1 cellular context compared by ENCODE assay signal in the genomic region with DNA sequence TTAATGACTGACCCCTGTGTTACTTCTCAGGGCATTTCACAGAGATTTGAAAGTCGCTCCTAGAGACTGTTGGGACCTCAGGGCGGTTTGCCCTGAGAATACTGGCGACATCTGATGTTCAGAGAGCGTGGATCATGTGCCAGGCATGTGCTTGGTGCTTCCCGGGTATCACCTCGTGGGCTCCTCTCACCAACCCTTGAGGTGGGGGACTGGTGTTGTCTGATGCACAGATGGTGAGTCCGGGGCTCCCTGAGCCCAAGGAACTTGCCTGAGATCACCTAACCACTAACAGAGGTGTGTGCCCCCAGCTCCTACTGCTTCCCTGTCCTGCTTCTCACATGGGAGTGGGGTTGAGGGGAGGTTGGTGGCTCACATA.
TF ChIP-seq lines count a peak whose summit lies in the region.

No MANE protein-coding gene starts in this region.

TF ChIP-seq in H1, 55 proteins besides CTCF, POLR2A, EP300 and RAD21:
- TF ChIP-seq SP1 (IDR thresholded peaks at IDR 0.05; ENCODE audit: low read depth, low read length), result no peak
- no peak for TF ChIP-seq SP2 (IDR thresholded peaks at IDR 0.05; ENCODE audit: low read length)
- TF ChIP-seq, protein P1, sequence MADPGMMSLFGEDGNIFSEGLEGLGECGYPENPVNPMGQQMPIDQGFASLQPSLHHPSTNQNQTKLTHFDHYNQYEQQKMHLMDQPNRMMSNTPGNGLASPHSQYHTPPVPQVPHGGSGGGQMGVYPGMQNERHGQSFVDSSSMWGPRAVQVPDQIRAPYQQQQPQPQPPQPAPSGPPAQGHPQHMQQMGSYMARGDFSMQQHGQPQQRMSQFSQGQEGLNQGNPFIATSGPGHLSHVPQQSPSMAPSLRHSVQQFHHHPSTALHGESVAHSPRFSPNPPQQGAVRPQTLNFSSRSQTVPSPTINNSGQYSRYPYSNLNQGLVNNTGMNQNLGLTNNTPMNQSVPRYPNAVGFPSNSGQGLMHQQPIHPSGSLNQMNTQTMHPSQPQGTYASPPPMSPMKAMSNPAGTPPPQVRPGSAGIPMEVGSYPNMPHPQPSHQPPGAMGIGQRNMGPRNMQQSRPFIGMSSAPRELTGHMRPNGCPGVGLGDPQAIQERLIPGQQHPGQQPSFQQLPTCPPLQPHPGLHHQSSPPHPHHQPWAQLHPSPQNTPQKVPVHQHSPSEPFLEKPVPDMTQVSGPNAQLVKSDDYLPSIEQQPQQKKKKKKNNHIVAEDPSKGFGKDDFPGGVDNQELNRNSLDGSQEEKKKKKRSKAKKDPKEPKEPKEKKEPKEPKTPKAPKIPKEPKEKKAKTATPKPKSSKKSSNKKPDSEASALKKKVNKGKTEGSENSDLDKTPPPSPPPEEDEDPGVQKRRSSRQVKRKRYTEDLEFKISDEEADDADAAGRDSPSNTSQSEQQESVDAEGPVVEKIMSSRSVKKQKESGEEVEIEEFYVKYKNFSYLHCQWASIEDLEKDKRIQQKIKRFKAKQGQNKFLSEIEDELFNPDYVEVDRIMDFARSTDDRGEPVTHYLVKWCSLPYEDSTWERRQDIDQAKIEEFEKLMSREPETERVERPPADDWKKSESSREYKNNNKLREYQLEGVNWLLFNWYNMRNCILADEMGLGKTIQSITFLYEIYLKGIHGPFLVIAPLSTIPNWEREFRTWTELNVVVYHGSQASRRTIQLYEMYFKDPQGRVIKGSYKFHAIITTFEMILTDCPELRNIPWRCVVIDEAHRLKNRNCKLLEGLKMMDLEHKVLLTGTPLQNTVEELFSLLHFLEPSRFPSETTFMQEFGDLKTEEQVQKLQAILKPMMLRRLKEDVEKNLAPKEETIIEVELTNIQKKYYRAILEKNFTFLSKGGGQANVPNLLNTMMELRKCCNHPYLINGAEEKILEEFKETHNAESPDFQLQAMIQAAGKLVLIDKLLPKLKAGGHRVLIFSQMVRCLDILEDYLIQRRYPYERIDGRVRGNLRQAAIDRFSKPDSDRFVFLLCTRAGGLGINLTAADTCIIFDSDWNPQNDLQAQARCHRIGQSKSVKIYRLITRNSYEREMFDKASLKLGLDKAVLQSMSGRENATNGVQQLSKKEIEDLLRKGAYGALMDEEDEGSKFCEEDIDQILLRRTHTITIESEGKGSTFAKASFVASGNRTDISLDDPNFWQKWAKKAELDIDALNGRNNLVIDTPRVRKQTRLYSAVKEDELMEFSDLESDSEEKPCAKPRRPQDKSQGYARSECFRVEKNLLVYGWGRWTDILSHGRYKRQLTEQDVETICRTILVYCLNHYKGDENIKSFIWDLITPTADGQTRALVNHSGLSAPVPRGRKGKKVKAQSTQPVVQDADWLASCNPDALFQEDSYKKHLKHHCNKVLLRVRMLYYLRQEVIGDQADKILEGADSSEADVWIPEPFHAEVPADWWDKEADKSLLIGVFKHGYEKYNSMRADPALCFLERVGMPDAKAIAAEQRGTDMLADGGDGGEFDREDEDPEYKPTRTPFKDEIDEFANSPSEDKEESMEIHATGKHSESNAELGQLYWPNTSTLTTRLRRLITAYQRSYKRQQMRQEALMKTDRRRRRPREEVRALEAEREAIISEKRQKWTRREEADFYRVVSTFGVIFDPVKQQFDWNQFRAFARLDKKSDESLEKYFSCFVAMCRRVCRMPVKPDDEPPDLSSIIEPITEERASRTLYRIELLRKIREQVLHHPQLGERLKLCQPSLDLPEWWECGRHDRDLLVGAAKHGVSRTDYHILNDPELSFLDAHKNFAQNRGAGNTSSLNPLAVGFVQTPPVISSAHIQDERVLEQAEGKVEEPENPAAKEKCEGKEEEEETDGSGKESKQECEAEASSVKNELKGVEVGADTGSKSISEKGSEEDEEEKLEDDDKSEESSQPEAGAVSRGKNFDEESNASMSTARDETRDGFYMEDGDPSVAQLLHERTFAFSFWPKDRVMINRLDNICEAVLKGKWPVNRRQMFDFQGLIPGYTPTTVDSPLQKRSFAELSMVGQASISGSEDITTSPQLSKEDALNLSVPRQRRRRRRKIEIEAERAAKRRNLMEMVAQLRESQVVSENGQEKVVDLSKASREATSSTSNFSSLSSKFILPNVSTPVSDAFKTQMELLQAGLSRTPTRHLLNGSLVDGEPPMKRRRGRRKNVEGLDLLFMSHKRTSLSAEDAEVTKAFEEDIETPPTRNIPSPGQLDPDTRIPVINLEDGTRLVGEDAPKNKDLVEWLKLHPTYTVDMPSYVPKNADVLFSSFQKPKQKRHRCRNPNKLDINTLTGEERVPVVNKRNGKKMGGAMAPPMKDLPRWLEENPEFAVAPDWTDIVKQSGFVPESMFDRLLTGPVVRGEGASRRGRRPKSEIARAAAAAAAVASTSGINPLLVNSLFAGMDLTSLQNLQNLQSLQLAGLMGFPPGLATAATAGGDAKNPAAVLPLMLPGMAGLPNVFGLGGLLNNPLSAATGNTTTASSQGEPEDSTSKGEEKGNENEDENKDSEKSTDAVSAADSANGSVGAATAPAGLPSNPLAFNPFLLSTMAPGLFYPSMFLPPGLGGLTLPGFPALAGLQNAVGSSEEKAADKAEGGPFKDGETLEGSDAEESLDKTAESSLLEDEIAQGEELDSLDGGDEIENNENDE (IDR thresholded peaks at IDR 0.05; ENCODE audit: insufficient replicate concordance, low read length), result no peak
- no peak for TF ChIP-seq HDAC2 (IDR thresholded peaks at IDR 0.05; ENCODE audit: borderline replicate concordance in 1 of 2, low read depth in 2 of 2, low read length in 2 of 2)
- TF ChIP-seq, protein P2, sequence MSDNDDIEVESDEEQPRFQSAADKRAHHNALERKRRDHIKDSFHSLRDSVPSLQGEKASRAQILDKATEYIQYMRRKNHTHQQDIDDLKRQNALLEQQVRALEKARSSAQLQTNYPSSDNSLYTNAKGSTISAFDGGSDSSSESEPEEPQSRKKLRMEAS (IDR thresholded peaks at IDR 0.05), result peak; percentile 27; the same call in 1 of the 2 replicates
- no peak for TF ChIP-seq CEBPB (IDR thresholded peaks at IDR 0.05; ENCODE audit: low read depth, low read length)
- peak; percentile 30; the same call in 1 of the 2 replicates for TF ChIP-seq E2F6 (IDR thresholded peaks at IDR 0.05)
- no peak for TF ChIP-seq BRCA1 (IDR thresholded peaks at IDR 0.05; ENCODE audit: low read depth, low read length)
- no peak for TF ChIP-seq SP4 (IDR thresholded peaks at IDR 0.05; ENCODE audit: low read length)
- TF ChIP-seq TAF1 (IDR thresholded peaks at IDR 0.05; ENCODE audit: low read depth, low read length), result no peak
